In the genomic region with DNA sequence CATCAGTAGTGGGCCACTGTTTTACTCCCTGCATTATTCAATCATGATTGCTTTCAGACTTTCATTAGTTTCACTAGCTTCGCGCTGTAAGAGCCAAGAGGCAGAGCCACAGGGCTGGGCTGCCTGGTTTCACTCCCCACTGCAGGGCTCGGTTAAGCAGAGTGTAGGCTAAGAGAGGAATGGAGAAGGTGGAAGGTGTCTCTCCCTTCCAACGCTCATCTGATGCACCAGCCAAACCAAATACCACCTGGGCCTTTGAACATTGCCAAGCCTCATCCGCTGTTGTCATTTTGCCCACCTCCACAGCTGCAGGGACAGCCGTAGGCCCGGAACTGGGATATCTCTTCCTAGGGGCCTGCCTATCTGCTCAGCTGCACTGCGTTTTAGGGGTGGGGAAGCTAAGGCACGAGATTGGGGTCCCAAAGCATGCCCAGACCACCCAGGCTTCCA, we compare ENCODE assay signal across 6 cellular contexts. TPM values are rescaled to one million over a fixed set of nuclear protein-coding genes. Genes with fewer than 3 reads are reported as not detected.
DNase-seq lines count a peak whose midpoint lies in the region; ATAC-seq and TF ChIP-seq lines count a peak whose summit lies in the region.

No MANE protein-coding gene starts in this region.

- H3K27ac Mint-ChIP-seq in T-helper 2 cell treated with Interferon-gamma antibody and Interleukin-4, amounts not matched to agents 5 μg/mL and 100 μg/mL, for 36 hours = peak overlapping the region; percentile 84

- no peak for TF ChIP-seq CTCF in tibial nerve (IDR thresholded peaks at IDR 0.05)

- intact Hi-C loops in left cardiac atrium (cut with DNase I) = no loop called here

- peaks cover 30% of the 10 kb centered on the region for H3K4me1 Mint-ChIP-seq in T-helper 2 cell treated with Interferon-gamma antibody and Interleukin-4, amounts not matched to agents 5 μg/mL and 100 μg/mL, for 36 hours (ENCODE audit: low read depth)

- TF ChIP-seq EP300 in tibial nerve (IDR thresholded peaks at IDR 0.05) = no peak

- H3K27me3 Mint-ChIP-seq in T-helper 2 cell treated with Interferon-gamma antibody and Interleukin-4, amounts not matched to agents 5 μg/mL and 100 μg/mL, for 36 hours (ENCODE audit: low read depth) = no peaks in the 10 kb centered on the region

- peaks cover 0 to 57% (median 29%) of the 10 kb centered on the region in 4 donors for H3K4me1 ChIP-seq in tibial nerve

- peaks cover 9% of the 10 kb centered on the region for H3K36me3 Mint-ChIP-seq in T-helper 2 cell treated with Interferon-gamma antibody and Interleukin-4, amounts not matched to agents 5 μg/mL and 100 μg/mL, for 36 hours (ENCODE audit: low read depth)

- TF ChIP-seq POLR2A in tibial nerve (IDR thresholded peaks at IDR 0.05) = no peak

- H3K4me3 ChIP-seq in tibial nerve = peak overlapping the region in 3 of 4 donors; percentile 62 to 88 (median 82)

- H3K36me3 ChIP-seq in tibial nerve = peaks cover 0 to 5% (median 0%) of the 10 kb centered on the region in 3 donors

- no peaks in the 10 kb centered on the region for H3K9me3 Mint-ChIP-seq in T-helper 2 cell treated with Interferon-gamma antibody and Interleukin-4, amounts not matched to agents 5 μg/mL and 100 μg/mL, for 36 hours

- H3K9me3 ChIP-seq in tibial nerve = no peaks in the 10 kb centered on the region

- peak; percentile 17 for DNase-seq in T-helper 2 cell treated with Interferon-gamma antibody and Interleukin-4, amounts not matched to agents 5 μg/mL and 100 μg/mL, for 36 hours (ENCODE audit: low spot score)
- DNase-seq in T-helper 2 cell (no peak), left cardiac atrium (no peak), tibial nerve (ENCODE audit: low spot score in 2 of 2) (no peak)

- no peaks in the 10 kb centered on the region for H3K27me3 ChIP-seq in tibial nerve

- peak overlapping the region; percentile 95 to 100 (median 98) for H3K27ac ChIP-seq in tibial nerve

- 43 to 50% methylated on average over 9 of the region's 9 CpGs for WGBS in tibial nerve, 2 donors

- H3K4me3 Mint-ChIP-seq in T-helper 2 cell treated with Interferon-gamma antibody and Interleukin-4, amounts not matched to agents 5 μg/mL and 100 μg/mL, for 36 hours = peak overlapping the region; percentile 91

- ATAC-seq in left cardiac atrium = peak; percentile 3 to 6
- ATAC-seq in HG03457 (IDR thresholded peaks at IDR 0.05; ENCODE audit: unreplicated experiment) = no peak
- ATAC-seq in HG03135 (IDR thresholded peaks at IDR 0.05; ENCODE audit: unreplicated experiment) = no peak

RNA-seq across cellular contexts. Expression of gene SMARCB1, which starts 0.5 kb away (rescaled TPM):
- 10 to 100 TPM; 46.6 to 54.8 TPM for total RNA-seq in left cardiac atrium
- 10 to 100 TPM; 31.5 to 53.4 (median 43.8) TPM for total RNA-seq in tibial nerve

RNA-seq across cellular contexts. Expression of gene MMP11, which starts 13.6 kb away (rescaled TPM):
- total RNA-seq in left cardiac atrium (10 to 100 TPM in 1 of 2 donors, 1 to 10 TPM in 1; 5.6 to 10.0 TPM), tibial nerve (1 to 10 TPM; 4.5 to 7.3 (median 5.6) TPM)

RNA-seq across cellular contexts. Expression of gene CHCHD10, which starts 18.5 kb away (rescaled TPM):
- total RNA-seq in left cardiac atrium (1,000 to 10,000 TPM in 1 of 2 donors, 100 to 1,000 TPM in 1; 958 to 1,106 TPM), tibial nerve (10 to 100 TPM in 1 of 4 donors, 1 to 10 TPM in 2, not detected in 1; 3.7 to 14.0 (median 9.6) TPM)

RNA-seq across cellular contexts. Expression of gene C22orf15, which starts 23.5 kb away (rescaled TPM):
- not detected for total RNA-seq in left cardiac atrium
- under 1 TPM in 1 of 4 donors, not detected in 3; 0.44 TPM for total RNA-seq in tibial nerve

RNA-seq across cellular contexts. Expression of gene VPREB3, which starts 32.1 kb away (rescaled TPM):
- 1 to 10 TPM in 1 of 2 donors, under 1 TPM in 1; 0.53 to 1.3 TPM for total RNA-seq in left cardiac atrium
- not detected for total RNA-seq in tibial nerve

Comparison
In these comparisons a context has a peak if more than half of its experiments do, and no peak if none do; other contexts are left out.
1. ATAC-seq: peak in left cardiac atrium (2 of 2); none in HG03457 (single experiment) and HG03135 (single experiment).
2. RNA of gene CHCHD10, which starts 18.5 kb away (total RNA-seq): 958 to 1,106 TPM in left cardiac atrium; 3.7 to 14.0 TPM in tibial nerve; every median in the first group is over 10 times any median in the second.